ENCODE assay signal across 1 cellular context in genomic region chr5:180345186-180345585, GRCh38.
TF ChIP-seq lines count a peak whose summit lies in the region.

No MANE protein-coding gene starts in this region.

TF ChIP-seq in WTC11, 78 proteins besides CTCF, POLR2A, EP300 and RAD21 (continued from another document):
- TF ChIP-seq ZNF425 (CRISPR knock-in tag; conservative IDR thresholded peaks at IDR 0.05): no peak
- TF ChIP-seq ZNF512 (CRISPR knock-in tag; IDR thresholded peaks at IDR 0.05; ENCODE audit: borderline replicate concordance): no peak
- no peak for TF ChIP-seq ARID4B (CRISPR knock-in tag; IDR thresholded peaks at IDR 0.05; ENCODE audit: borderline replicate concordance)
- no peak for TF ChIP-seq FOXP4 (CRISPR knock-in tag; IDR thresholded peaks at IDR 0.05)
- no peak for TF ChIP-seq ZNF416 (CRISPR knock-in tag; IDR thresholded peaks at IDR 0.05)
- no peak for TF ChIP-seq PRRX2 (CRISPR knock-in tag; IDR thresholded peaks at IDR 0.05)
- TF ChIP-seq EMX1 (CRISPR knock-in tag; IDR thresholded peaks at IDR 0.05): no peak
- no peak for TF ChIP-seq ETV6 (CRISPR knock-in tag; IDR thresholded peaks at IDR 0.05)
- no peak for TF ChIP-seq PRDM15 (CRISPR knock-in tag; IDR thresholded peaks at IDR 0.05)
- no peak for TF ChIP-seq ZNF263 (CRISPR knock-in tag; IDR thresholded peaks at IDR 0.05; ENCODE audit: low read depth)
- no peak for TF ChIP-seq ZNF396 (CRISPR knock-in tag; IDR thresholded peaks at IDR 0.05; ENCODE audit: borderline replicate concordance)
TF ChIP-seq in WTC11: peak in this region for 0.
